20 cellular contexts compared by ENCODE assay signal in the genomic region with DNA sequence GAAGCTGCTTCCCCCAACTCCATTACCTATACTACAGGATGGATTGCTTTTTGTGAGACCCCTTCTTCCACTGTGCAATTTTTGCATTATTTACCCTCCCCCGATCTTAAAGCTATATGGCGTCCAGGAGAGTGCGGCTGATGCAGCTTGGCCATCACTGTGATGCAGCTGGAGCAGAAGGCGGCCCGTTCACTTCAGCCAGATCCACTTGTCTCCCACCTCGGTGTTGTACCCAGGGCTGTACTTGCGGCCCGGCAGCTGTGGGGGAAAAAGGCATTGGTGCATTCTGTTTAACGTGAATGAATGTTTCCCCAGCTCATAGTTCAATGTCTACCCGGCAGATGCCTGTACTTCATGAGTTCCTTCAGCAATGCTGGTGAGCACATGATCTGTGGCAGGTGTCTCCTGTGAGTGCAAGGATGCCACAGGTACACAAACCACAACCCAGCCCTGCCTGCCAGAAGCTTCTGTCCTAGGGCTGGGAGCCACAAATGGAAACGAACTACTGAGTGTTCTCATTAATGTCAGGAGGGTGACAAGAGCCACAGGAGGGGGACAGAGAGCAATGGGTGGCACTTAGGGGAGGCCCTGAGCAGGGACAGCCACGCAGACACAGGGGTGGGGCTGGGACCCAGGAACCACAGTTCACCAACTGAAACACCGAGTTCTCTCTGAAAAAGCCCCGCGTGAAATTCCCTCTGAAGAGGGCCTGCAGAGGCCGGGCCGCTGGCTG.
DNase-seq lines count a peak whose midpoint lies in the region; ATAC-seq, FAIRE-seq and TF ChIP-seq lines count a peak whose summit lies in the region.
"Had no signal": no experiment of that assay in that cellular context is flagged by ENCODE, and none has a peak within 500 bp of the region (broad histone marks: within the 10 kb centered on the region; RNA-seq: fewer than 3 reads in every experiment).

No MANE protein-coding gene starts in this region.

- H3K4me3 ChIP-seq in HepG2 (replicated peaks in 1 of 3; ENCODE audit: insufficient read depth in 1 of 3, low read depth in 2 of 3, low read length in 3 of 3) (no peak overlapping the region), right lobe of liver (no peak overlapping the region), brain microvascular endothelial cell (ENCODE audit: low read depth, low read length) (no peak overlapping the region), aorta (ENCODE audit: low read length in 2 of 2) (no peak overlapping the region)
- H3K4me3 ChIP-seq: suprapubic skin had no signal

- no TSS peak for BruUV-seq in HepG2 (replicated peaks; lab: Mats Ljungman, UMichigan)

- in situ Hi-C loops in HepG2 (cut with HindIII; ENCODE audit: extremely low pct_ligation_motif_present, low pct_unique_long_range_greater_than_20kb) (no loop called here), brain microvascular endothelial cell (cut with HindIII; ENCODE audit: low pct_ligation_motif_present, low sequenced_read_pairs) (no loop called here)

- H3K27me3 ChIP-seq in HepG2 (ENCODE audit: control insufficient read depth in 1 of 2, insufficient read depth in 2 of 2, low read length in 2 of 2), result no peaks in the 10 kb centered on the region
- H3K27me3 ChIP-seq in right lobe of liver, result no peaks in the 10 kb centered on the region
- no peaks in the 10 kb centered on the region for H3K27me3 ChIP-seq in brain microvascular endothelial cell (replicated peaks)
- H3K27me3 ChIP-seq in aorta (ENCODE audit: control insufficient read depth in 1 of 2, insufficient read depth in 2 of 2, low read length in 1 of 2), result no peaks in the 10 kb centered on the region
- H3K27me3 ChIP-seq: suprapubic skin had no signal

- TF ChIP-seq CTCF in HepG2 (CRISPR knock-in tag; IDR thresholded peaks at IDR 0.05), result peak; percentile 9; the same call in 1 of the 2 replicates
- no peak for TF ChIP-seq CTCF in right lobe of liver (IDR thresholded peaks at IDR 0.05)
- TF ChIP-seq CTCF in HFFc6 (IDR thresholded peaks at IDR 0.05), result peak; percentile 16; the same call in 1 of the 2 replicates
- TF ChIP-seq CTCF in brain microvascular endothelial cell (IDR thresholded peaks at IDR 0.05; ENCODE audit: low read depth, low read length, missing control alignments), result peak; percentile 3

- H2AFZ ChIP-seq in HepG2 (ENCODE audit: low read length), result no peak overlapping the region

- DNase-seq in HepG2 (ENCODE audit: low spot score) (no peak), right lobe of liver (no peak), HFFc6 (no peak), brain microvascular endothelial cell (no peak), aorta (peak; percentile 32 to 63), HuH-7.5 (ENCODE audit: low spot score) (no peak), NCI-H1092 treated with DMSO at 0.1 percent for 48 hours (lab: John Stamatoyannopoulos, UW) (no peak), SKM-1 (lab: John Stamatoyannopoulos, UW; ENCODE audit: unreplicated experiment) (no peak)
- DNase-seq: amygdala; EL; mammary epithelial cell; naive thymus-derived CD4-positive, alpha-beta T cell; NCI-H187 treated with DMSO at 0.1 percent for 48 hours; NCI-H446 treated with DMSO at 0.1 percent for 48 hours; NK-92 treated with Interleukin-12 subunit alpha and Interleukin-12 subunit beta, amount 100 ng/mL, for 24 hours; stimulated activated CD4-positive, alpha-beta T cell treated with anti-CD3 and anti-CD28 coated beads, Interleukin-4, amount 100 ng/mL, for 4 hours had no signal

- H3K36me3 ChIP-seq in HepG2 (replicated peaks in 1 of 2; ENCODE audit: control insufficient read depth in 1 of 2, insufficient read depth in 2 of 2, low read length in 2 of 2) (peaks cover 25 to 77% of the 10 kb centered on the region in 2 experiments; a peak in 4 of 5 replicates), right lobe of liver (peaks cover 0 to 20% (median 0%) of the 10 kb centered on the region in 4 donors), brain microvascular endothelial cell (replicated peaks) (peaks cover 8% of the 10 kb centered on the region), aorta (ENCODE audit: control insufficient read depth in 1 of 2, insufficient read depth in 2 of 2, low read length in 1 of 2) (no peaks in the 10 kb centered on the region)

- no peak overlapping the region for H3K27ac ChIP-seq in HepG2 (ENCODE audit: extremely low read length, insufficient read depth, low read length)
- H3K27ac ChIP-seq in right lobe of liver, result no peak overlapping the region
- H3K27ac ChIP-seq in brain microvascular endothelial cell, result no peak overlapping the region
- H3K27ac ChIP-seq in aorta (ENCODE audit: low read depth in 1 of 2, low read length in 2 of 2), result no peak overlapping the region
- H3K27ac ChIP-seq: RWPE1, suprapubic skin had no signal

- no peak overlapping the region for H3K4me3 Mint-ChIP-seq in HFFc6
- H3K4me3 Mint-ChIP-seq: naive thymus-derived CD4-positive, alpha-beta T cell had no signal

- POLR2A ChIA-PET in HepG2 (lab: Yijun Ruan, JAX), result interaction anchor here (0.9 kb wide), 1 partner anchor 64 kb away, joined by 3 read pairs; the partner anchor contains the start of gene NDUFA10

- ATAC-seq in HepG2 (peak; percentile 36), right lobe of liver (no peak), aorta (ENCODE audit: low FRiP score) (no peak)
- ATAC-seq: naive thymus-derived CD4-positive, alpha-beta T cell had no signal

- no peaks in the 10 kb centered on the region for H3K4me1 ChIP-seq in HepG2 (ENCODE audit: insufficient read depth, low read length)
- no peaks in the 10 kb centered on the region for H3K4me1 ChIP-seq in right lobe of liver
- no peaks in the 10 kb centered on the region for H3K4me1 ChIP-seq in aorta (ENCODE audit: control insufficient read depth in 1 of 2, insufficient read depth in 2 of 2, low read length in 2 of 2)

- FAIRE-seq in HepG2 (lab: Jason Lieb, UNC), result no peak
- FAIRE-seq: GM12892, islet of Langerhans had no signal

- no peaks in the 10 kb centered on the region for H3K79me2 ChIP-seq in HepG2 (ENCODE audit: insufficient read depth, low read length)

- TF ChIP-seq EP300 in HepG2 (IDR thresholded peaks at IDR 0.05; ENCODE audit: low read depth in 2 of 2, low read length in 2 of 2) (no peak), HepG2 (CRISPR knock-in tag; IDR thresholded peaks at IDR 0.05; ENCODE audit: borderline replicate concordance) (no peak)

- H3K27ac Mint-ChIP-seq in HFFc6, result no peak overlapping the region

- peaks cover 10% of the 10 kb centered on the region for H3K4me1 Mint-ChIP-seq in HFFc6 (ENCODE audit: low read depth)

- intact Hi-C loops in HepG2 (cut with micrococcal nuclease; ENCODE audit: unreplicated experiment) (no loop called here), right lobe of liver (cut with DNase I) (no loop called here), aorta (cut with DNase I) (no loop called here)

- H3K9me3 Mint-ChIP-seq in HFFc6, result no peaks in the 10 kb centered on the region
- H3K9me3 Mint-ChIP-seq: naive thymus-derived CD4-positive, alpha-beta T cell had no signal

- WGBS in HepG2 (ENCODE audit: low lambda C conversion rate), result 97% methylated on average over 17 of the region's 17 CpGs
- WGBS in right lobe of liver (ENCODE audit: insufficient coverage, low coverage, low lambda C conversion rate, missing lambda C conversion rate), result 90% methylated on average over 15 of the region's 17 CpGs
- 91 to 93% methylated on average over 17 of the region's 17 CpGs for WGBS in aorta, 2 donors

- no peak overlapping the region for H3K9ac ChIP-seq in HepG2 (ENCODE audit: insufficient read depth, low read depth, low read length)

- peaks cover 1% of the 10 kb centered on the region; the same call in 1 of the 2 replicates for H3K27me3 Mint-ChIP-seq in HFFc6 (ENCODE audit: insufficient read depth)
- H3K27me3 Mint-ChIP-seq: naive thymus-derived CD4-positive, alpha-beta T cell had no signal

- no peaks in the 10 kb centered on the region; the same call in 1 of the 2 replicates for H4K20me1 ChIP-seq in HepG2 (ENCODE audit: insufficient read depth, low read length)

- no peak for TF ChIP-seq POLR2A in HepG2 (IDR thresholded peaks at IDR 0.05; ENCODE audit: insufficient read depth in 1 of 2, low read depth in 2 of 2, low read length in 2 of 2)
- TF ChIP-seq POLR2A in right lobe of liver (IDR thresholded peaks at IDR 0.05), result no peak

- H3K9me3 ChIP-seq in HepG2 (ENCODE audit: low read length) (no peaks in the 10 kb centered on the region), right lobe of liver (no peaks in the 10 kb centered on the region), aorta (ENCODE audit: control insufficient read depth, low read length) (no peaks in the 10 kb centered on the region)
- H3K9me3 ChIP-seq: suprapubic skin had no signal

- no peak overlapping the region for H3K4me2 ChIP-seq in HepG2 (ENCODE audit: low read depth, low read length)

- CTCF ChIA-PET in HepG2 (lab: Yijun Ruan, JAX; ENCODE audit: low intra/inter-chr PET ratio, low total read pairs), result no interaction called here

- H3K36me3 Mint-ChIP-seq in HFFc6 (ENCODE audit: low read depth), result no peaks in the 10 kb centered on the region; the same call in 1 of the 2 replicates

- TF ChIP-seq RAD21 in HepG2 (CRISPR knock-in tag; IDR thresholded peaks at IDR 0.05), result no peak

TF ChIP-seq in HepG2, 621 proteins besides CTCF, POLR2A, EP300 and RAD21 (continues in another document):
- TF ChIP-seq E2F1 (CRISPR knock-in tag; IDR thresholded peaks at IDR 0.05) (no peak), IRX3 (CRISPR knock-in tag; IDR thresholded peaks at IDR 0.05; ENCODE audit: borderline replicate concordance, low read depth) (no peak), ZMYM3 (CRISPR knock-in tag; IDR thresholded peaks at IDR 0.05) (no peak)

Comparison
In these comparisons a context has a peak if more than half of its experiments do, and no peak if none do; other contexts are left out.
1. CTCF ChIP-seq: peak in HepG2 (single experiment), HFFc6 (single experiment) and brain microvascular endothelial cell (single experiment); none in right lobe of liver (0 of 4).
2. DNase-seq: peak in aorta (2 of 2); none in HepG2 (single experiment), right lobe of liver (0 of 3), HFFc6 (single experiment), brain microvascular endothelial cell (single experiment), HuH-7.5 (single experiment), NCI-H1092 treated with DMSO at 0.1 percent for 48 hours (single experiment) and SKM-1 (single experiment).